Comparison of ENCODE assay signal across 15 cellular contexts in the genomic region with DNA sequence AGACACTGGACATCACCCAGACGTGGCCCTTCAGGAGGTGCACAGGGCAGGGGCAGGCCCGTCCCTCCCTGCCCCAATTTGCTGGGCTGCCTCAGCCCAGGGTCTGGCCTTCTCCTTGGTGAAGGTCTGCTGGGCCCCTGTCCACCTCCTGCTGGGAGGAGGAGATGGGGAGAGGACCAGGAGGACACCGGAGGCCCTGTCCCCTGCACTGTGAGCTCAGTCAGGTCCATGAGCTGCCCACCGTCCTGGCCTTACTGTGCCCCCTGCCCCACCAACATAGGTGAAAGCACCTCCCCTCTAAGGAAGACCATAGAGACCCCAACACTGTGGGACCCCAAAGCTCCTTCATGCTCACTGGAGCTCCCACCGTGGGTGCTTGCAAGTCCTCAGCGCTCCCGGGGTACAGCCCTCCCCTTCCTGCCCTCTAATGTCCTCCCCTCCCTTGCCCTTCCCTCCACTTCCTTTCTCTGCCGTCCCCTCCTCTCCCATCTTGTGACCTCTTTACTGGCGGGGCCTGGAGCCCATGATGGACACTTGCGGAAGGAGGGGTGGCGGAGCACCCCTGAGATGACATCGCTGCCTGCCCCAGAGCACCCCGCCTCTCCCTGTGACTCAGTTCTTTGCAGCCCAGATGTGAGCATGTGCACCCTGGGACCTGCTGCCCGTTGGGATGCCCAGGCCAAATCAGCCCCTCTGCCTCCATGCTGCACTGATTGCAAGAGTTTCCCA.
"Had no signal": no experiment of that assay in that cellular context is flagged by ENCODE, and none has a peak within 500 bp of the region (broad histone marks: within the 10 kb centered on the region; RNA-seq: fewer than 3 reads in every experiment).

No MANE protein-coding gene starts in this region.

- H3K36me3 ChIP-seq: left ventricle myocardium inferior, ovary had no signal

- H3K36me3 Mint-ChIP-seq: stimulated activated naive B cell treated with anti-CD40 and anti-IgM and Interleukin-4, amounts not matched to agents 10 μg/mL and 1 μg/mL and 100 μg/mL, for 72 hours had no signal

- ATAC-seq: foreskin keratinocyte; naive thymus-derived CD4-positive, alpha-beta T cell; right cardiac atrium; stimulated activated naive B cell treated with anti-CD40 and anti-IgM and Interleukin-4, amounts not matched to agents 10 μg/mL and 1 μg/mL and 100 μg/mL, for 72 hours had no signal

- H3K4me3 ChIP-seq: left ventricle myocardium inferior, ovary had no signal

- H3K27ac ChIP-seq: foreskin keratinocyte, left ventricle myocardium inferior, ovary had no signal

- H3K27me3 Mint-ChIP-seq: naive thymus-derived CD4-positive, alpha-beta T cell; progenitor cell of endocrine pancreas; stimulated activated naive B cell treated with anti-CD40 and anti-IgM and Interleukin-4, amounts not matched to agents 10 μg/mL and 1 μg/mL and 100 μg/mL, for 72 hours had no signal

- H3K9me3 ChIP-seq: left ventricle myocardium inferior, ovary had no signal

- H3K4me3 Mint-ChIP-seq: immature natural killer cell; naive thymus-derived CD4-positive, alpha-beta T cell; stimulated activated naive B cell treated with anti-CD40 and anti-IgM and Interleukin-4, amounts not matched to agents 10 μg/mL and 1 μg/mL and 100 μg/mL, for 72 hours had no signal

- H3K27me3 ChIP-seq: foreskin keratinocyte, ovary had no signal

- H3K9me3 Mint-ChIP-seq: immature natural killer cell; naive thymus-derived CD4-positive, alpha-beta T cell had no signal

- DNase-seq: cerebellar nuclear complex; dermis blood vessel endothelial cell; erythroblast; foreskin keratinocyte; immature natural killer cell; left ventricle myocardium inferior; mesendoderm; naive thymus-derived CD4-positive, alpha-beta T cell; ovary; stimulated activated CD4-positive, alpha-beta T cell treated with anti-CD3 and anti-CD28 coated beads, Interleukin-2, amount 100 ng/mL, for 24 hours; stimulated activated CD4-positive, alpha-beta T cell treated with anti-CD3 and anti-CD28 coated beads, Interleukin-4, amount 100 ng/mL, for 4 hours; stimulated activated naive B cell treated with anti-CD40 and anti-IgM and Interleukin-4, amounts not matched to agents 10 μg/mL and 1 μg/mL and 100 μg/mL, for 72 hours; trophoblast cell had no signal

- H3K4me1 ChIP-seq: foreskin keratinocyte had no signal

- H3K27ac Mint-ChIP-seq: progenitor cell of endocrine pancreas; stimulated activated naive B cell treated with anti-CD40 and anti-IgM and Interleukin-4, amounts not matched to agents 10 μg/mL and 1 μg/mL and 100 μg/mL, for 72 hours had no signal
